ENCODE assay signal across 12 cellular contexts in the genomic region with DNA sequence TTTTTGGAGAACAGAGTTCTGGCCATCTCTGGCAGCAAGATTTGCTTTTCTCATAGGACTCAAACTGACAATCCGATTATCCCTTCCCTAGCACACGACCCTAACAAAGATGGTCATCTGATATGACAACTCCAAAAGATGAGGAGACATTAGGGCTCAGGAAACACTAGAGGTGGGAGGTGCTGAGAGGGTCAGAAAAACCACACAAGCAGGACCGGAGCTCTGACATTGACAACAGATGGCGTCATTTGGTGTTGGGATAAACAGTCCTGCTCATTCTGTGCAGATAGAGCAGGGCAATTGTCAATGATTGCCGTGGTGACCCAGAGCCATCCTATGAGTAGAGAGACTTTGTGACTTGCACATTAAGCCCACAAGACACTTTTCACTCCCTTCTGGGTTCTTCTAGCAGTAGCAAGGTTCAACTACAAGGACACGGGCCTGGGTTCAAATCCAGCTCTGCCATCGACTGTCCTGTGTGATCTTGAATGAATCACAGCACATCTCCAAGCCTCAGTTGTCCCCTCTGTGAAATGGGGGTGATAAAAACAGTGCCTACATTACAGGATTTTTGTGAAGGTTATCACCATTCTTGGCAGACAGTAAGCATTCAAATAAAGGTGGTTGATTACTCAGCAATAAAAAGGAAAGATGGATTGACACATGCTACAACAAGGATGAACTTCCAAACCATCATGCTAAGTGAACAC. TPM values are rescaled to one million over a fixed set of nuclear protein-coding genes. Genes with fewer than 3 reads are reported as not detected.
DNase-seq lines count a peak whose midpoint lies in the region; ATAC-seq and TF ChIP-seq lines count a peak whose summit lies in the region.
"Had no signal": no experiment of that assay in that cellular context is flagged by ENCODE, and none has a peak within 500 bp of the region (broad histone marks: within the 10 kb centered on the region; RNA-seq: fewer than 3 reads in every experiment).

No MANE protein-coding gene starts in this region.

- CTCF ChIA-PET in SK-N-SH (lab: Yijun Ruan, JAX): interaction anchor here (0.6 to 8.1 kb wide), 5 partner anchors 17 to 119 kb away, joined by 3 to 63 read pairs (median 5); no protein-coding TSS in a partner anchor

- H3K4me3 ChIP-seq in SK-N-SH (ENCODE audit: low read depth in 2 of 2, low read length in 1 of 2) (no peak overlapping the region), ascending aorta (no peak overlapping the region), uterus (no peak overlapping the region)

- H3K27ac ChIP-seq in SK-N-SH (ENCODE audit: low read depth in 2 of 2, low read length in 1 of 2) (peak overlapping the region in 1 of 2 experiments; percentile 67; a peak in 2 of 4 replicates), ascending aorta (peak overlapping the region; percentile 86 to 88), uterus (peak overlapping the region; percentile 38 to 46)
- H3K27ac ChIP-seq: foreskin keratinocyte had no signal

- TF ChIP-seq CTCF in SK-N-SH (IDR thresholded peaks at IDR 0.05): no peak
- no peak for TF ChIP-seq CTCF in ascending aorta (IDR thresholded peaks at IDR 0.05)
- no peak for TF ChIP-seq CTCF in uterus (IDR thresholded peaks at IDR 0.05)

- no peak for DNase-seq in SK-N-SH
- no peak for DNase-seq in ascending aorta (ENCODE audit: low spot score in 2 of 2)
- peak; percentile 43 for DNase-seq in iris pigment epithelial cell (ENCODE audit: low read depth)
- no peak for DNase-seq in uterus
- DNase-seq: activated CD8-positive, alpha-beta memory T cell treated with anti-CD3 and anti-CD28 coated beads, Interleukin-2, amount 50 U/mL, for 4 hours; activated naive CD8-positive, alpha-beta T cell treated with anti-CD3 and anti-CD28 coated beads, Interleukin-2, amount 10 ng/mL, durations not matched to agents 7 days and 5 days; foreskin keratinocyte had no signal

- no peaks in the 10 kb centered on the region for H3K9me2 ChIP-seq in SK-N-SH

- H3K4me1 ChIP-seq in SK-N-SH (ENCODE audit: control insufficient read depth in 1 of 2, insufficient read depth in 2 of 2, low read depth in 1 of 2, low read length in 1 of 2): peaks cover 27% of the 10 kb centered on the region in 2 experiments
- H3K4me1 ChIP-seq in ascending aorta: peaks cover 17 to 22% of the 10 kb centered on the region in 2 donors
- H3K4me1 ChIP-seq in uterus: no peaks in the 10 kb centered on the region

- no peaks in the 10 kb centered on the region for H3K79me2 ChIP-seq in SK-N-SH (ENCODE audit: insufficient read depth)

- H3F3A ChIP-seq in SK-N-SH (replicated peaks; ENCODE audit: insufficient read depth): peaks cover 22% of the 10 kb centered on the region

- no peak overlapping the region for H3K9ac ChIP-seq in SK-N-SH

- no peaks in the 10 kb centered on the region for H4K20me1 ChIP-seq in SK-N-SH (ENCODE audit: insufficient read depth)

- H3K4me2 ChIP-seq in SK-N-SH: no peak overlapping the region

- H3K9me3 ChIP-seq in SK-N-SH (no peaks in the 10 kb centered on the region), ascending aorta (no peaks in the 10 kb centered on the region), uterus (no peaks in the 10 kb centered on the region)

- TF ChIP-seq EP300 in SK-N-SH (IDR thresholded peaks at IDR 0.05; ENCODE audit: borderline replicate concordance in 1 of 2, low read depth in 1 of 2, low read length in 1 of 2): no peak

- POLR2A ChIA-PET in SK-N-SH (lab: Yijun Ruan, JAX): no interaction called here

- WGBS in SK-N-SH (ENCODE audit: low lambda C conversion rate): 69% methylated on average over 6 of the region's 7 CpGs

- intact Hi-C loops in ascending aorta (cut with DNase I): loop anchor here (2.0 kb wide), 1 partner anchor 45 kb away; no protein-coding TSS in a partner anchor
- intact Hi-C loops in uterus (cut with DNase I; ENCODE audit: low total_unique reads): no loop called here

- no peak for ATAC-seq in SK-N-SH treated with all-trans-retinoic acid at 6 μM for 48 hours
- no peak for ATAC-seq in GM21529 (IDR thresholded peaks at IDR 0.05; ENCODE audit: unreplicated experiment)
- ATAC-seq in HG03460 (IDR thresholded peaks at IDR 0.05; ENCODE audit: unreplicated experiment): no peak
- ATAC-seq in HG02840 (IDR thresholded peaks at IDR 0.05; ENCODE audit: low FRiP score, unreplicated experiment): no peak
- ATAC-seq: foreskin keratinocyte had no signal

- H3K36me3 ChIP-seq in SK-N-SH (replicated peaks in 1 of 2; ENCODE audit: control insufficient read depth in 1 of 2, insufficient read depth in 2 of 2, low read length in 1 of 2) (no peaks in the 10 kb centered on the region), ascending aorta (no peaks in the 10 kb centered on the region), uterus (no peaks in the 10 kb centered on the region)

- no peak for TF ChIP-seq POLR2A in uterus (IDR thresholded peaks at IDR 0.05)

- no peak overlapping the region for H2AFZ ChIP-seq in SK-N-SH (ENCODE audit: low read depth)

- no peak; the same call in 1 of the 2 replicates for TF ChIP-seq RAD21 in SK-N-SH (IDR thresholded peaks at IDR 0.05; ENCODE audit: low read length)

- H3K27me3 ChIP-seq in SK-N-SH (ENCODE audit: insufficient read depth) (no peaks in the 10 kb centered on the region), ascending aorta (no peaks in the 10 kb centered on the region), uterus (no peaks in the 10 kb centered on the region)
- H3K27me3 ChIP-seq: foreskin keratinocyte had no signal

TF ChIP-seq in SK-N-SH, 30 proteins besides CTCF, POLR2A, EP300 and RAD21 (continues in another document):
- TF ChIP-seq TCF12 (IDR thresholded peaks at IDR 0.05): no peak
- TF ChIP-seq RFX5 (IDR thresholded peaks at IDR 0.05; ENCODE audit: low read length): no peak
- TF ChIP-seq SMC3 (IDR thresholded peaks at IDR 0.05; ENCODE audit: low read depth, low read length): no peak
- no peak for TF ChIP-seq MXI1 (IDR thresholded peaks at IDR 0.05; ENCODE audit: low read depth, low read length)
- TF ChIP-seq, protein P1, sequence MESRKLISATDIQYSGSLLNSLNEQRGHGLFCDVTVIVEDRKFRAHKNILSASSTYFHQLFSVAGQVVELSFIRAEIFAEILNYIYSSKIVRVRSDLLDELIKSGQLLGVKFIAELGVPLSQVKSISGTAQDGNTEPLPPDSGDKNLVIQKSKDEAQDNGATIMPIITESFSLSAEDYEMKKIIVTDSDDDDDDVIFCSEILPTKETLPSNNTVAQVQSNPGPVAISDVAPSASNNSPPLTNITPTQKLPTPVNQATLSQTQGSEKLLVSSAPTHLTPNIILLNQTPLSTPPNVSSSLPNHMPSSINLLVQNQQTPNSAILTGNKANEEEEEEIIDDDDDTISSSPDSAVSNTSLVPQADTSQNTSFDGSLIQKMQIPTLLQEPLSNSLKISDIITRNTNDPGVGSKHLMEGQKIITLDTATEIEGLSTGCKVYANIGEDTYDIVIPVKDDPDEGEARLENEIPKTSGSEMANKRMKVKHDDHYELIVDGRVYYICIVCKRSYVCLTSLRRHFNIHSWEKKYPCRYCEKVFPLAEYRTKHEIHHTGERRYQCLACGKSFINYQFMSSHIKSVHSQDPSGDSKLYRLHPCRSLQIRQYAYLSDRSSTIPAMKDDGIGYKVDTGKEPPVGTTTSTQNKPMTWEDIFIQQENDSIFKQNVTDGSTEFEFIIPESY (IDR thresholded peaks at IDR 0.05; ENCODE audit: borderline replicate concordance, low read depth): no peak
- TF ChIP-seq, protein P2, sequence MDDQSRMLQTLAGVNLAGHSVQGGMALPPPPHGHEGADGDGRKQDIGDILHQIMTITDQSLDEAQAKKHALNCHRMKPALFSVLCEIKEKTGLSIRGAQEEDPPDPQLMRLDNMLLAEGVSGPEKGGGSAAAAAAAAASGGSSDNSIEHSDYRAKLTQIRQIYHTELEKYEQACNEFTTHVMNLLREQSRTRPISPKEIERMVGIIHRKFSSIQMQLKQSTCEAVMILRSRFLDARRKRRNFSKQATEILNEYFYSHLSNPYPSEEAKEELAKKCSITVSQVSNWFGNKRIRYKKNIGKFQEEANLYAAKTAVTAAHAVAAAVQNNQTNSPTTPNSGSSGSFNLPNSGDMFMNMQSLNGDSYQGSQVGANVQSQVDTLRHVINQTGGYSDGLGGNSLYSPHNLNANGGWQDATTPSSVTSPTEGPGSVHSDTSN (IDR thresholded peaks at IDR 0.05): no peak

TF ChIP-seq in SK-N-SH treated with all-trans-retinoic acid at 6 μM for 48 hours, 23 proteins besides CTCF, POLR2A, EP300 and RAD21:
- TF ChIP-seq, protein P3, sequence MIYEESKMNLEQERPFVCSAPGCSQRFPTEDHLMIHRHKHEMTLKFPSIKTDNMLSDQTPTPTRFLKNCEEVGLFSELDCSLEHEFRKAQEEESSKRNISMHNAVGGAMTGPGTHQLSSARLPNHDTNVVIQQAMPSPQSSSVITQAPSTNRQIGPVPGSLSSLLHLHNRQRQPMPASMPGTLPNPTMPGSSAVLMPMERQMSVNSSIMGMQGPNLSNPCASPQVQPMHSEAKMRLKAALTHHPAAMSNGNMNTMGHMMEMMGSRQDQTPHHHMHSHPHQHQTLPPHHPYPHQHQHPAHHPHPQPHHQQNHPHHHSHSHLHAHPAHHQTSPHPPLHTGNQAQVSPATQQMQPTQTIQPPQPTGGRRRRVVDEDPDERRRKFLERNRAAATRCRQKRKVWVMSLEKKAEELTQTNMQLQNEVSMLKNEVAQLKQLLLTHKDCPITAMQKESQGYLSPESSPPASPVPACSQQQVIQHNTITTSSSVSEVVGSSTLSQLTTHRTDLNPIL (CRISPR knock-in tag; IDR thresholded peaks at IDR 0.05; ENCODE audit: low read depth): no peak
- TF ChIP-seq TOX (CRISPR knock-in tag; IDR thresholded peaks at IDR 0.05; ENCODE audit: borderline replicate concordance) (no peak), ZNF8 (CRISPR knock-in tag; IDR thresholded peaks at IDR 0.05) (no peak), CSDC2 (CRISPR knock-in tag; IDR thresholded peaks at IDR 0.05) (no peak), ARNTL (CRISPR knock-in tag; IDR thresholded peaks at IDR 0.05; ENCODE audit: borderline replicate concordance, low read depth) (no peak)
- TF ChIP-seq, protein P4, sequence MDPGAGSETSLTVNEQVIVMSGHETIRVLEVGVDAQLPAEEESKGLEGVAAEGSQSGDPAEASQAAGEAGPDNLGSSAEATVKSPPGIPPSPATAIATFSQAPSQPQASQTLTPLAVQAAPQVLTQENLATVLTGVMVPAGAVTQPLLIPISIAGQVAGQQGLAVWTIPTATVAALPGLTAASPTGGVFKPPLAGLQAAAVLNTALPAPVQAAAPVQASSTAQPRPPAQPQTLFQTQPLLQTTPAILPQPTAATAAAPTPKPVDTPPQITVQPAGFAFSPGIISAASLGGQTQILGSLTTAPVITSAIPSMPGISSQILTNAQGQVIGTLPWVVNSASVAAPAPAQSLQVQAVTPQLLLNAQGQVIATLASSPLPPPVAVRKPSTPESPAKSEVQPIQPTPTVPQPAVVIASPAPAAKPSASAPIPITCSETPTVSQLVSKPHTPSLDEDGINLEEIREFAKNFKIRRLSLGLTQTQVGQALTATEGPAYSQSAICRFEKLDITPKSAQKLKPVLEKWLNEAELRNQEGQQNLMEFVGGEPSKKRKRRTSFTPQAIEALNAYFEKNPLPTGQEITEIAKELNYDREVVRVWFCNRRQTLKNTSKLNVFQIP (CRISPR knock-in tag; IDR thresholded peaks at IDR 0.05; ENCODE audit: borderline replicate concordance, low read depth): no peak

RNA-seq across cellular contexts. Expression of a gene that starts 6.4 kb away (rescaled TPM):
- 548 and 676 TPM in 2 replicates for polyA plus RNA-seq in SK-N-SH (2012; rRNA removed)
- 278 and 460 TPM in 2 replicates for polyA plus RNA-seq in SK-N-SH (2012; cell fraction: cytosol; rRNA removed)
- polyA plus RNA-seq in SK-N-SH (2012; cell fraction: nucleus; rRNA removed): 675 and 717 TPM in 2 replicates
- total RNA-seq in ascending aorta (529 TPM), uterus (100 to 1,000 TPM; 136 to 639 (median 209) TPM)
- polyA plus RNA-seq: neural cell had no signal
